Comparison of ENCODE assay signal across 22 cellular contexts in genomic region chr4:8250637-8251036, GRCh38. TPM values are rescaled to one million over a fixed set of nuclear protein-coding genes. Genes with fewer than 3 reads are reported as not detected.
"Had no signal": no experiment of that assay in that cellular context is flagged by ENCODE, and none has a peak within 500 bp of the region (broad histone marks: within the 10 kb centered on the region; RNA-seq: fewer than 3 reads in every experiment).

No MANE protein-coding gene starts in this region.

- H3K4me2 ChIP-seq: KMS-11 had no signal

- H3K9ac ChIP-seq: KMS-11 had no signal

- DNase-seq: Kasumi-1, MM.1S, NCI-H1092 treated with DMSO at 0.1 percent for 48 hours, NCI-H1436, NCI-H187, NCI-H2029, NCI-H2081 treated with DMSO at 0.1 percent for 48 hours, NCI-H2171, NCI-H226, NCI-H446, NCI-H510A, NCI-H524 treated with DMSO at 0.1 percent for 48 hours, NCI-H69, NCI-H774, SHP77 had no signal

- FAIRE-seq: HTR-8/SVneo, K562 had no signal

- H3K4me3 ChIP-seq: K562 had no signal

- H3K27ac ChIP-seq: HL-60, KMS-11, RWPE1 had no signal

- ATAC-seq: K562 had no signal

RNA-seq across cellular contexts. Expression of gene HTRA3, which starts 18.9 kb away (rescaled TPM):
- total RNA-seq: K562, SK-MEL-5 had no signal
- polyA plus RNA-seq: IgD-negative memory B cell had no signal
